1 cellular context compared by ENCODE assay signal in the genomic region with DNA sequence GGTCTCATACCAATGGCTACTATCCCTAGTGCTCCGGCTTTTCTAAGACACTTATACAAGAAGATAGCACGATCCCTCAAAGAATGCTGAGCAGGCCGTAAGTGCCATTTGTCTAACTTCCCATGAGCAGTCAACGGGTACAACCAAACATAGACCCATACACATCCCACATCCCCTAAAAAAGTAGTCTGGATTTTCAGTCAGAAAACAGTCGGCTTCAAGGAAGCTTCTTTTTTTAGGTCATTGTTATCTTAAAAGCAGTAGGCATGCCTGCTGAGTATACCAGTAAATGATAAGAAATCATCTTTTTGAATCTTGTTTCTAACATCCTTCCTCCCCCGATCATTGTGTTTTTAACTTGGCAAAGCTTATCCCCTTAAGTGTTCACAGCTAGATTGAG.
TF ChIP-seq lines count a peak whose summit lies in the region.

No MANE protein-coding gene starts in this region.

TF ChIP-seq in K562, 482 proteins besides CTCF, POLR2A, EP300 and RAD21 (continued from another document and continues in another):
- TF ChIP-seq DDX20 (tag; IDR thresholded peaks at IDR 0.05; ENCODE audit: low read depth): no peak
- TF ChIP-seq MTA3 (IDR thresholded peaks at IDR 0.05; ENCODE audit: borderline replicate concordance): peak; percentile 57
- no peak for TF ChIP-seq SMAD4 (CRISPR knock-in tag; conservative IDR thresholded peaks at IDR 0.05)
- 0 out of 2 replicates have a peak, but pooled peaks have one; percentile 51 for TF ChIP-seq EHMT2 (IDR thresholded peaks at IDR 0.05)
- TF ChIP-seq, protein P1, sequence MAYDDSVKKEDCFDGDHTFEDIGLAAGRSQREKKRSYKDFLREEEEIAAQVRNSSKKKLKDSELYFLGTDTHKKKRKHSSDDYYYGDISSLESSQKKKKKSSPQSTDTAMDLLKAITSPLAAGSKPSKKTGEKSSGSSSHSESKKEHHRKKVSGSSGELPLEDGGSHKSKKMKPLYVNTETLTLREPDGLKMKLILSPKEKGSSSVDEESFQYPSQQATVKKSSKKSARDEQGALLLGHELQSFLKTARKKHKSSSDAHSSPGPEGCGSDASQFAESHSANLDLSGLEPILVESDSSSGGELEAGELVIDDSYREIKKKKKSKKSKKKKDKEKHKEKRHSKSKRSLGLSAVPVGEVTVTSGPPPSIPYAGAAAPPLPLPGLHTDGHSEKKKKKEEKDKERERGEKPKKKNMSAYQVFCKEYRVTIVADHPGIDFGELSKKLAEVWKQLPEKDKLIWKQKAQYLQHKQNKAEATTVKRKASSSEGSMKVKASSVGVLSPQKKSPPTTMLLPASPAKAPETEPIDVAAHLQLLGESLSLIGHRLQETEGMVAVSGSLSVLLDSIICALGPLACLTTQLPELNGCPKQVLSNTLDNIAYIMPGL (CRISPR knock-in tag; IDR thresholded peaks at IDR 0.05): no peak
- no peak for TF ChIP-seq ZNF780A (CRISPR knock-in tag; IDR thresholded peaks at IDR 0.05)
- no peak for TF ChIP-seq POU5F1 (IDR thresholded peaks at IDR 0.05; ENCODE audit: borderline replicate concordance, low read depth, low read length, partially characterized antibody)
- TF ChIP-seq, protein P2, sequence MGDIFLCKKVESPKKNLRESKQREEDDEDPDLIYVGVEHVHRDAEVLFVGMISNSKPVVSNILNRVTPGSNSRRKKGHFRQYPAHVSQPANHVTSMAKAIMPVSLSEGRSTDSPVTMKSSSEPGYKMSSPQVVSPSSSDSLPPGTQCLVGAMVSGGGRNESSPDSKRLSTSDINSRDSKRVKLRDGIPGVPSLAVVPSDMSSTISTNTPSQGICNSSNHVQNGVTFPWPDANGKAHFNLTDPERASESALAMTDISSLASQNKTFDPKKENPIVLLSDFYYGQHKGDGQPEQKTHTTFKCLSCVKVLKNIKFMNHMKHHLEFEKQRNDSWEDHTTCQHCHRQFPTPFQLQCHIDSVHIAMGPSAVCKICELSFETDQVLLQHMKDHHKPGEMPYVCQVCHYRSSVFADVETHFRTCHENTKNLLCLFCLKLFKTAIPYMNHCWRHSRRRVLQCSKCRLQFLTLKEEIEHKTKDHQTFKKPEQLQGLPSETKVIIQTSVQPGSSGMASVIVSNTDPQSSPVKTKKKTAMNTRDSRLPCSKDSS (IDR thresholded peaks at IDR 0.05; ENCODE audit: low read depth, partially characterized antibody): peak; percentile 43
- TF ChIP-seq, protein P3, sequence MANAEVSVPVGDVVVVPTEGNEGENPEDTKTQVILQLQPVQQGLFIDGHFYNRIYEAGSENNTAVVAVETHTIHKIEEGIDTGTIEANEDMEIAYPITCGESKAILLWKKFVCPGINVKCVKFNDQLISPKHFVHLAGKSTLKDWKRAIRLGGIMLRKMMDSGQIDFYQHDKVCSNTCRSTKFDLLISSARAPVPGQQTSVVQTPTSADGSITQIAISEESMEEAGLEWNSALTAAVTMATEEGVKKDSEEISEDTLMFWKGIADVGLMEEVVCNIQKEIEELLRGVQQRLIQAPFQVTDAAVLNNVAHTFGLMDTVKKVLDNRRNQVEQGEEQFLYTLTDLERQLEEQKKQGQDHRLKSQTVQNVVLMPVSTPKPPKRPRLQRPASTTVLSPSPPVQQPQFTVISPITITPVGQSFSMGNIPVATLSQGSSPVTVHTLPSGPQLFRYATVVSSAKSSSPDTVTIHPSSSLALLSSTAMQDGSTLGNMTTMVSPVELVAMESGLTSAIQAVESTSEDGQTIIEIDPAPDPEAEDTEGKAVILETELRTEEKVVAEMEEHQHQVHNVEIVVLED (CRISPR knock-in tag; IDR thresholded peaks at IDR 0.05): no peak
- TF ChIP-seq POLR3A (IDR thresholded peaks at IDR 0.05; ENCODE audit: borderline replicate concordance, extremely low read depth, insufficient read depth, insufficient read length): no peak
- TF ChIP-seq ZNF778 (CRISPR knock-in tag; IDR thresholded peaks at IDR 0.05): no peak
- peak; percentile 67; the same call in 1 of the 2 replicates for TF ChIP-seq GATAD2A (IDR thresholded peaks at IDR 0.05)
- no peak for TF ChIP-seq ZNF282 (CRISPR knock-in tag; IDR thresholded peaks at IDR 0.05)
- TF ChIP-seq CBX3 (IDR thresholded peaks at IDR 0.05; ENCODE audit: borderline replicate concordance in 1 of 2, low read length in 2 of 2): peak in 1 of 2 experiments; percentile 96; a peak in 1 of 3 replicates
- TF ChIP-seq BRD4 (IDR thresholded peaks at IDR 0.05): no peak
- TF ChIP-seq NR2C1 (IDR thresholded peaks at IDR 0.05): no peak
- TF ChIP-seq NR2C1 (tag; IDR thresholded peaks at IDR 0.05): no peak
- no peak for TF ChIP-seq ZNF174 (CRISPR knock-in tag; IDR thresholded peaks at IDR 0.05)
- no peak for TF ChIP-seq KLF1 (tag; IDR thresholded peaks at IDR 0.05)
- TF ChIP-seq, protein P4, sequence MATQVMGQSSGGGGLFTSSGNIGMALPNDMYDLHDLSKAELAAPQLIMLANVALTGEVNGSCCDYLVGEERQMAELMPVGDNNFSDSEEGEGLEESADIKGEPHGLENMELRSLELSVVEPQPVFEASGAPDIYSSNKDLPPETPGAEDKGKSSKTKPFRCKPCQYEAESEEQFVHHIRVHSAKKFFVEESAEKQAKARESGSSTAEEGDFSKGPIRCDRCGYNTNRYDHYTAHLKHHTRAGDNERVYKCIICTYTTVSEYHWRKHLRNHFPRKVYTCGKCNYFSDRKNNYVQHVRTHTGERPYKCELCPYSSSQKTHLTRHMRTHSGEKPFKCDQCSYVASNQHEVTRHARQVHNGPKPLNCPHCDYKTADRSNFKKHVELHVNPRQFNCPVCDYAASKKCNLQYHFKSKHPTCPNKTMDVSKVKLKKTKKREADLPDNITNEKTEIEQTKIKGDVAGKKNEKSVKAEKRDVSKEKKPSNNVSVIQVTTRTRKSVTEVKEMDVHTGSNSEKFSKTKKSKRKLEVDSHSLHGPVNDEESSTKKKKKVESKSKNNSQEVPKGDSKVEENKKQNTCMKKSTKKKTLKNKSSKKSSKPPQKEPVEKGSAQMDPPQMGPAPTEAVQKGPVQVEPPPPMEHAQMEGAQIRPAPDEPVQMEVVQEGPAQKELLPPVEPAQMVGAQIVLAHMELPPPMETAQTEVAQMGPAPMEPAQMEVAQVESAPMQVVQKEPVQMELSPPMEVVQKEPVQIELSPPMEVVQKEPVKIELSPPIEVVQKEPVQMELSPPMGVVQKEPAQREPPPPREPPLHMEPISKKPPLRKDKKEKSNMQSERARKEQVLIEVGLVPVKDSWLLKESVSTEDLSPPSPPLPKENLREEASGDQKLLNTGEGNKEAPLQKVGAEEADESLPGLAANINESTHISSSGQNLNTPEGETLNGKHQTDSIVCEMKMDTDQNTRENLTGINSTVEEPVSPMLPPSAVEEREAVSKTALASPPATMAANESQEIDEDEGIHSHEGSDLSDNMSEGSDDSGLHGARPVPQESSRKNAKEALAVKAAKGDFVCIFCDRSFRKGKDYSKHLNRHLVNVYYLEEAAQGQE (CRISPR knock-in tag; IDR thresholded peaks at IDR 0.05; ENCODE audit: low read depth): no peak
- peak; percentile 86; the same call in 1 of the 2 replicates for TF ChIP-seq TRIM28 (IDR thresholded peaks at IDR 0.05)
- TF ChIP-seq NEUROD1 (IDR thresholded peaks at IDR 0.05; ENCODE audit: borderline replicate concordance, low read depth, low read length, partially characterized antibody): no peak
- no peak for TF ChIP-seq RAD51 (IDR thresholded peaks at IDR 0.05; ENCODE audit: borderline replicate concordance, low read depth)
- no peak for TF ChIP-seq FOXK2 (conservative IDR thresholded peaks at IDR 0.05 in 1 of 2, IDR thresholded peaks at IDR 0.05 in 1 of 2; ENCODE audit: low read depth in 2 of 2)
- TF ChIP-seq, protein P5, sequence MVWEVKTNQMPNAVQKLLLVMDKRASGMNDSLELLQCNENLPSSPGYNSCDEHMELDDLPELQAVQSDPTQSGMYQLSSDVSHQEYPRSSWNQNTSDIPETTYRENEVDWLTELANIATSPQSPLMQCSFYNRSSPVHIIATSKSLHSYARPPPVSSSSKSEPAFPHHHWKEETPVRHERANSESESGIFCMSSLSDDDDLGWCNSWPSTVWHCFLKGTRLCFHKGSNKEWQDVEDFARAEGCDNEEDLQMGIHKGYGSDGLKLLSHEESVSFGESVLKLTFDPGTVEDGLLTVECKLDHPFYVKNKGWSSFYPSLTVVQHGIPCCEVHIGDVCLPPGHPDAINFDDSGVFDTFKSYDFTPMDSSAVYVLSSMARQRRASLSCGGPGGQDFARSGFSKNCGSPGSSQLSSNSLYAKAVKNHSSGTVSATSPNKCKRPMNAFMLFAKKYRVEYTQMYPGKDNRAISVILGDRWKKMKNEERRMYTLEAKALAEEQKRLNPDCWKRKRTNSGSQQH (CRISPR knock-in tag; IDR thresholded peaks at IDR 0.05): no peak
- no peak for TF ChIP-seq SIN3B (IDR thresholded peaks at IDR 0.05; ENCODE audit: low read depth)
- TF ChIP-seq SMARCC2 (IDR thresholded peaks at IDR 0.05; ENCODE audit: low read depth): no peak
- no peak for TF ChIP-seq EWSR1 (IDR thresholded peaks at IDR 0.05; ENCODE audit: borderline replicate concordance, low read depth, partially characterized antibody)
- 0 out of 2 replicates have a peak, but pooled peaks have one; percentile 29 for TF ChIP-seq MAFG (tag; conservative IDR thresholded peaks at IDR 0.05)
- TF ChIP-seq, protein P6, sequence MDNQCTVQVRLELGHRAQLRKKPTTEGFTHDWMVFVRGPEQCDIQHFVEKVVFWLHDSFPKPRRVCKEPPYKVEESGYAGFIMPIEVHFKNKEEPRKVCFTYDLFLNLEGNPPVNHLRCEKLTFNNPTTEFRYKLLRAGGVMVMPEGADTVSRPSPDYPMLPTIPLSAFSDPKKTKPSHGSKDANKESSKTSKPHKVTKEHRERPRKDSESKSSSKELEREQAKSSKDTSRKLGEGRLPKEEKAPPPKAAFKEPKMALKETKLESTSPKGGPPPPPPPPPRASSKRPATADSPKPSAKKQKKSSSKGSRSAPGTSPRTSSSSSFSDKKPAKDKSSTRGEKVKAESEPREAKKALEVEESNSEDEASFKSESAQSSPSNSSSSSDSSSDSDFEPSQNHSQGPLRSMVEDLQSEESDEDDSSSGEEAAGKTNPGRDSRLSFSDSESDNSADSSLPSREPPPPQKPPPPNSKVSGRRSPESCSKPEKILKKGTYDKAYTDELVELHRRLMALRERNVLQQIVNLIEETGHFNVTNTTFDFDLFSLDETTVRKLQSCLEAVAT (IDR thresholded peaks at IDR 0.05): no peak
- TF ChIP-seq CC2D1A (IDR thresholded peaks at IDR 0.05): 0 out of 2 replicates have a peak, but pooled peaks have one; percentile 43
- TF ChIP-seq FOXM1 (IDR thresholded peaks at IDR 0.05; ENCODE audit: low read depth): peak; percentile 62
- TF ChIP-seq FOXM1 (CRISPR knock-in tag; IDR thresholded peaks at IDR 0.05; ENCODE audit: low read depth): no peak
- no peak for TF ChIP-seq ZNF583 (CRISPR knock-in tag; IDR thresholded peaks at IDR 0.05)
- TF ChIP-seq ARID1B (IDR thresholded peaks at IDR 0.05): peak; percentile 70
- TF ChIP-seq TEAD4 (IDR thresholded peaks at IDR 0.05; ENCODE audit: low read length): peak; percentile 72
- TF ChIP-seq TEAD4 (CRISPR knock-in tag; IDR thresholded peaks at IDR 0.05; ENCODE audit: borderline replicate concordance): no peak
- no peak for TF ChIP-seq HMG20B (CRISPR knock-in tag; IDR thresholded peaks at IDR 0.05)
- no peak for TF ChIP-seq RB1 (IDR thresholded peaks at IDR 0.05; ENCODE audit: low read depth)
- TF ChIP-seq, protein P7, sequence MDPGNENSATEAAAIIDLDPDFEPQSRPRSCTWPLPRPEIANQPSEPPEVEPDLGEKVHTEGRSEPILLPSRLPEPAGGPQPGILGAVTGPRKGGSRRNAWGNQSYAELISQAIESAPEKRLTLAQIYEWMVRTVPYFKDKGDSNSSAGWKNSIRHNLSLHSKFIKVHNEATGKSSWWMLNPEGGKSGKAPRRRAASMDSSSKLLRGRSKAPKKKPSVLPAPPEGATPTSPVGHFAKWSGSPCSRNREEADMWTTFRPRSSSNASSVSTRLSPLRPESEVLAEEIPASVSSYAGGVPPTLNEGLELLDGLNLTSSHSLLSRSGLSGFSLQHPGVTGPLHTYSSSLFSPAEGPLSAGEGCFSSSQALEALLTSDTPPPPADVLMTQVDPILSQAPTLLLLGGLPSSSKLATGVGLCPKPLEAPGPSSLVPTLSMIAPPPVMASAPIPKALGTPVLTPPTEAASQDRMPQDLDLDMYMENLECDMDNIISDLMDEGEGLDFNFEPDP (CRISPR knock-in tag; IDR thresholded peaks at IDR 0.05): no peak
- no peak for TF ChIP-seq ZNF232 (CRISPR knock-in tag; IDR thresholded peaks at IDR 0.05)
- TF ChIP-seq MTA2 (IDR thresholded peaks at IDR 0.05; ENCODE audit: low read depth): peak; percentile 26; the same call in 1 of the 2 replicates
- no peak for TF ChIP-seq ZNF77 (CRISPR knock-in tag; IDR thresholded peaks at IDR 0.05)
- TF ChIP-seq ETV5 (CRISPR knock-in tag; IDR thresholded peaks at IDR 0.05; ENCODE audit: low read depth): no peak
- TF ChIP-seq MYNN (IDR thresholded peaks at IDR 0.05): no peak
- no peak for TF ChIP-seq MYNN (CRISPR knock-in tag; IDR thresholded peaks at IDR 0.05)
- TF ChIP-seq ZNF3 (CRISPR knock-in tag; IDR thresholded peaks at IDR 0.05): no peak
- TF ChIP-seq, protein P8, sequence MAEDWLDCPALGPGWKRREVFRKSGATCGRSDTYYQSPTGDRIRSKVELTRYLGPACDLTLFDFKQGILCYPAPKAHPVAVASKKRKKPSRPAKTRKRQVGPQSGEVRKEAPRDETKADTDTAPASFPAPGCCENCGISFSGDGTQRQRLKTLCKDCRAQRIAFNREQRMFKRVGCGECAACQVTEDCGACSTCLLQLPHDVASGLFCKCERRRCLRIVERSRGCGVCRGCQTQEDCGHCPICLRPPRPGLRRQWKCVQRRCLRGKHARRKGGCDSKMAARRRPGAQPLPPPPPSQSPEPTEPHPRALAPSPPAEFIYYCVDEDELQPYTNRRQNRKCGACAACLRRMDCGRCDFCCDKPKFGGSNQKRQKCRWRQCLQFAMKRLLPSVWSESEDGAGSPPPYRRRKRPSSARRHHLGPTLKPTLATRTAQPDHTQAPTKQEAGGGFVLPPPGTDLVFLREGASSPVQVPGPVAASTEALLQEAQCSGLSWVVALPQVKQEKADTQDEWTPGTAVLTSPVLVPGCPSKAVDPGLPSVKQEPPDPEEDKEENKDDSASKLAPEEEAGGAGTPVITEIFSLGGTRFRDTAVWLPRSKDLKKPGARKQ (CRISPR knock-in tag; IDR thresholded peaks at IDR 0.05): no peak
- no peak for TF ChIP-seq NCOA2 (IDR thresholded peaks at IDR 0.05; ENCODE audit: partially characterized antibody in 2 of 2)
- peak; percentile 53; the same call in 1 of the 2 replicates for TF ChIP-seq NBN (IDR thresholded peaks at IDR 0.05; ENCODE audit: low read depth)
- TF ChIP-seq POLR2H (tag; IDR thresholded peaks at IDR 0.05; ENCODE audit: low read depth): no peak
- TF ChIP-seq BCL6 (CRISPR knock-in tag; IDR thresholded peaks at IDR 0.05): no peak
- no peak for TF ChIP-seq MCM5 (IDR thresholded peaks at IDR 0.05; ENCODE audit: low read depth)
- no peak for TF ChIP-seq OTX1 (CRISPR knock-in tag; IDR thresholded peaks at IDR 0.05)
- no peak for TF ChIP-seq RUNX1 (IDR thresholded peaks at IDR 0.05; ENCODE audit: low read depth)
- no peak for TF ChIP-seq ZC3H4 (CRISPR knock-in tag; IDR thresholded peaks at IDR 0.05; ENCODE audit: borderline replicate concordance)
- TF ChIP-seq SREBF2 (CRISPR knock-in tag; IDR thresholded peaks at IDR 0.05): no peak
- TF ChIP-seq MEF2A (IDR thresholded peaks at IDR 0.05; ENCODE audit: control insufficient read depth, low read depth, low read length): no peak
- no peak for TF ChIP-seq KHSRP (IDR thresholded peaks at IDR 0.05)
- no peak for TF ChIP-seq ELF4 (CRISPR knock-in tag; IDR thresholded peaks at IDR 0.05)
- no peak for TF ChIP-seq DNMT1 (IDR thresholded peaks at IDR 0.05)
- TF ChIP-seq ZNF79 (CRISPR knock-in tag; IDR thresholded peaks at IDR 0.05; ENCODE audit: low read depth): no peak
- TF ChIP-seq ZNF445 (CRISPR knock-in tag; IDR thresholded peaks at IDR 0.05; ENCODE audit: low read depth): no peak
- TF ChIP-seq MAFK (IDR thresholded peaks at IDR 0.05; ENCODE audit: low read length): peak; percentile 27; the same call in 1 of the 2 replicates
- TF ChIP-seq EGR1 (conservative IDR thresholded peaks at IDR 0.05): no peak
